Comparison of ENCODE assay signal across 10 cellular contexts in the genomic region with DNA sequence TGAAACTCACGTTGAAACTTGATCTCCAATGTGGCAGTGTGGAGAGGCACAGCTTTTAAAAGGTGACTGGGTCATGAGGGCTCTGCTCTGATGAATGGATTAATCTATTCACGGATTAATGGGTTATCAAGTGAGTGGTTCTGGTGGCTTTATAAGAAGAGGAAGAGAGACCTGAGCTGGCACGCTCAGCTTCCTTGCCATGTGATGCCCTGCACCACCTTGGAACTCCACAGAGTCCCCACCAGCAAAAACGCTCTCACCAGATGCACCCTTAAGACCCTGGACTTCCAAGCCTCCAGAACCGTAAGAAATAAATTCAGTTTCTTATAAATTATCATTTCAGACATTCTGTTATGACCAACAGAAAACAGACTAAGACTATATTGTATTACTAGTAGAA. TPM values are rescaled to one million over a fixed set of nuclear protein-coding genes. Genes with fewer than 3 reads are reported as not detected.
DNase-seq lines count a peak whose midpoint lies in the region; ATAC-seq and TF ChIP-seq lines count a peak whose summit lies in the region.
"Had no signal": no experiment of that assay in that cellular context is flagged by ENCODE, and none has a peak within 500 bp of the region (broad histone marks: within the 10 kb centered on the region; RNA-seq: fewer than 3 reads in every experiment).

No MANE protein-coding gene starts in this region.

- H3K9me3 Mint-ChIP-seq in MCF 10A (ENCODE audit: unreplicated experiment) = no peaks in the 10 kb centered on the region

- ATAC-seq in GM21367 (IDR thresholded peaks at IDR 0.05; ENCODE audit: unreplicated experiment) = no peak

- H4K91ac ChIP-seq in neuronal stem cell (ENCODE audit: low read depth, low read length, poor library complexity) = no peak overlapping the region

- no peaks in the 10 kb centered on the region for H3K9me2 ChIP-seq in SU-DHL-6 (replicated peaks; ENCODE audit: insufficient read depth, low read length)

- peak overlapping the region; percentile 76 for H3K4me3 Mint-ChIP-seq in MCF 10A (ENCODE audit: unreplicated experiment)

- no peaks in the 10 kb centered on the region for H3K36me3 Mint-ChIP-seq in MCF 10A (ENCODE audit: insufficient read depth, unreplicated experiment)

- H3K4me3 ChIP-seq in breast epithelium = peak overlapping the region in 1 of 3 donors; percentile 90
- peak overlapping the region; percentile 86 for H3K4me3 ChIP-seq in SU-DHL-6 (ENCODE audit: insufficient read depth, low read length, poor library complexity, severe bottlenecking)
- 0 out of 2 replicates have a peak overlapping the region, but pooled peaks have one; percentile 91 for H3K4me3 ChIP-seq in iPS-20b (ENCODE audit: low read length)
- peak overlapping the region; percentile 3 for H3K4me3 ChIP-seq in thymus (ENCODE audit: low read length)
- H3K4me3 ChIP-seq in neuronal stem cell (ENCODE audit: low read length in 2 of 2) = no peak overlapping the region

- no peak overlapping the region for H3K18ac ChIP-seq in neuronal stem cell (ENCODE audit: low read length)

- H3K79me1 ChIP-seq in neuronal stem cell (ENCODE audit: low read depth, low read length) = no peaks in the 10 kb centered on the region

- H4K20me1 ChIP-seq in SU-DHL-6 (ENCODE audit: low read depth, low read length) = peaks cover 12% of the 10 kb centered on the region; the same call in 1 of the 2 replicates

- intact Hi-C loops in MCF 10A (cut with micrococcal nuclease) = loop anchor here (10.0 kb wide), 1 partner anchor 114 kb away; no protein-coding TSS in a partner anchor
- intact Hi-C loops in breast epithelium (cut with DNase I; ENCODE audit: low total_unique reads) = no loop called here

- H3K4ac ChIP-seq in neuronal stem cell (ENCODE audit: low read length) = no peak overlapping the region

- CTCF ChIA-PET in MCF 10A (lab: Yijun Ruan, JAX) = interaction anchor here (2.4 kb wide), 1 partner anchor 269 kb away, joined by 12 read pairs; the partner anchor contains the start of gene XXYLT1

- no peak overlapping the region for H3K14ac ChIP-seq in neuronal stem cell (ENCODE audit: low read length)

- no peak overlapping the region for H2AK5ac ChIP-seq in neuronal stem cell (ENCODE audit: low read depth, low read length)

- peaks cover 4% of the 10 kb centered on the region for H3K36me3 ChIP-seq in breast epithelium
- H3K36me3 ChIP-seq in SU-DHL-6 (ENCODE audit: low read length) = peaks cover 4% of the 10 kb centered on the region; the same call in 1 of the 2 replicates
- no peaks in the 10 kb centered on the region for H3K36me3 ChIP-seq in iPS-20b (ENCODE audit: insufficient read depth, low read depth, low read length)
- no peaks in the 10 kb centered on the region for H3K36me3 ChIP-seq in thymus (ENCODE audit: control insufficient read depth, insufficient read depth)
- H3K36me3 ChIP-seq in neuronal stem cell (replicated peaks in 1 of 2; ENCODE audit: control insufficient read depth in 2 of 2, insufficient read depth in 2 of 2, low read length in 2 of 2) = peaks cover 0 to 3% of the 10 kb centered on the region in 2 donors

- WGBS in thymus = 48% methylated on average over 5 of the region's 5 CpGs
- WGBS in neuronal stem cell (ENCODE audit: extremely low coverage in 2 of 2, insufficient read length in 2 of 2, insufficient replicate concordance in 1 of 2), 2 donors = no CpG with 5 or more reads among the region's 5 CpGs

- no peak overlapping the region for H3K27ac ChIP-seq in breast epithelium
- peak overlapping the region; percentile 48 for H3K27ac ChIP-seq in SU-DHL-6 (ENCODE audit: low read depth, low read length)
- H3K27ac ChIP-seq in iPS-20b (ENCODE audit: low read length) = no peak overlapping the region
- H3K27ac ChIP-seq in thymus (ENCODE audit: low read depth) = no peak overlapping the region
- H3K27ac ChIP-seq in neuronal stem cell (replicated peaks; ENCODE audit: low read length) = no peak overlapping the region
- H3K27ac ChIP-seq: parathyroid adenoma had no signal

- H2BK120ac ChIP-seq in neuronal stem cell (ENCODE audit: low read depth, low read length) = no peak overlapping the region

- H3K23ac ChIP-seq in neuronal stem cell (ENCODE audit: low read depth, low read length, poor library complexity) = no peak overlapping the region

- H2AFZ ChIP-seq in SU-DHL-6 (ENCODE audit: low read depth, low read length, severe bottlenecking) = no peak overlapping the region
- no peak overlapping the region for H2AFZ ChIP-seq in neuronal stem cell (ENCODE audit: low read length)
- H2AFZ ChIP-seq: parathyroid adenoma had no signal

- peaks cover 18% of the 10 kb centered on the region for H3F3A ChIP-seq in SU-DHL-6 (ENCODE audit: insufficient read depth)

- POLR2A ChIA-PET in MCF 10A (lab: Yijun Ruan, JAX) = no interaction called here

- no peak overlapping the region for H2BK5ac ChIP-seq in neuronal stem cell (ENCODE audit: low read length)

- no TSS peak for BruUV-seq in MCF 10A (replicated peaks; lab: Mats Ljungman, UMichigan)

- H3K79me2 ChIP-seq in SU-DHL-6 (ENCODE audit: insufficient read depth, low read length) = peaks cover 72% of the 10 kb centered on the region

- H3K27ac Mint-ChIP-seq in MCF 10A (ENCODE audit: low read depth, unreplicated experiment) = no peak overlapping the region

- no peak overlapping the region for H4K8ac ChIP-seq in neuronal stem cell (ENCODE audit: low read depth, low read length)

- TF ChIP-seq POLR2A in breast epithelium (IDR thresholded peaks at IDR 0.05) = no peak

- H3K9me3 ChIP-seq in breast epithelium = no peaks in the 10 kb centered on the region
- H3K9me3 ChIP-seq in SU-DHL-6 (ENCODE audit: insufficient read depth, low read length) = no peaks in the 10 kb centered on the region
- H3K9me3 ChIP-seq in iPS-20b (ENCODE audit: insufficient read depth, low read depth, low read length) = no peaks in the 10 kb centered on the region
- no peaks in the 10 kb centered on the region for H3K9me3 ChIP-seq in thymus (ENCODE audit: control insufficient read depth)
- H3K9me3 ChIP-seq in neuronal stem cell (replicated peaks in 1 of 2; ENCODE audit: control insufficient read depth in 2 of 2, insufficient read depth in 1 of 2, low read depth in 1 of 2, low read length in 2 of 2) = no peaks in the 10 kb centered on the region

- H2BK15ac ChIP-seq in neuronal stem cell (ENCODE audit: low read length) = no peak overlapping the region

- peaks cover 16% of the 10 kb centered on the region for H3K4me1 Mint-ChIP-seq in MCF 10A (ENCODE audit: insufficient read depth, unreplicated experiment)

- peaks cover 0 to 15% of the 10 kb centered on the region in 2 donors for H3K4me1 ChIP-seq in breast epithelium
- H3K4me1 ChIP-seq in iPS-20b (ENCODE audit: insufficient read depth, low read length) = peaks cover 16% of the 10 kb centered on the region
- H3K4me1 ChIP-seq in thymus (ENCODE audit: control insufficient read depth, insufficient read depth, low read length) = peaks cover 18% of the 10 kb centered on the region
- H3K4me1 ChIP-seq in neuronal stem cell (ENCODE audit: control insufficient read depth in 2 of 2, insufficient read depth in 1 of 2, low read depth in 1 of 2, low read length in 2 of 2) = peaks cover 4 to 10% of the 10 kb centered on the region in 2 donors

- H3K27me3 Mint-ChIP-seq in MCF 10A (ENCODE audit: insufficient read depth, unreplicated experiment) = no peaks in the 10 kb centered on the region

- DNase-seq in MCF 10A (ENCODE audit: unreplicated experiment) (no peak), breast epithelium (ENCODE audit: low spot score in 2 of 2) (no peak), neuronal stem cell (ENCODE audit: low spot score) (no peak), NCI-H446 treated with DMSO at 0.1 percent for 48 hours (lab: John Stamatoyannopoulos, UW) (no peak)
- DNase-seq: NCI-H69 had no signal

- no peak overlapping the region for H2BK12ac ChIP-seq in neuronal stem cell (ENCODE audit: low read length)

- H3K9ac ChIP-seq in SU-DHL-6 (ENCODE audit: low read length) = peak overlapping the region; percentile 78
- H3K9ac ChIP-seq in iPS-20b (ENCODE audit: low read depth, low read length) = no peak overlapping the region
- H3K9ac ChIP-seq in neuronal stem cell (ENCODE audit: low read depth, low read length, poor library complexity) = no peak overlapping the region
- H3K9ac ChIP-seq: parathyroid adenoma had no signal

- H3K4me2 ChIP-seq in SU-DHL-6 (ENCODE audit: low read depth, low read length, poor library complexity, severe bottlenecking) = peak overlapping the region; percentile 91
- H3K4me2 ChIP-seq in neuronal stem cell (ENCODE audit: insufficient read depth, low read length, poor library complexity, severe bottlenecking) = no peak overlapping the region

- H3K27me3 ChIP-seq in breast epithelium (no peaks in the 10 kb centered on the region), SU-DHL-6 (ENCODE audit: low read length) (no peaks in the 10 kb centered on the region), iPS-20b (ENCODE audit: insufficient read depth, low read length) (peaks cover 32% of the 10 kb centered on the region), thymus (ENCODE audit: control insufficient read depth, insufficient read depth) (no peaks in the 10 kb centered on the region), neuronal stem cell (ENCODE audit: control insufficient read depth in 3 of 3, insufficient read depth in 3 of 3, low read depth in 1 of 3, low read length in 3 of 3) (peaks cover 0 to 13% (median 12%) of the 10 kb centered on the region in 3 experiments)

- TF ChIP-seq CTCF in MCF 10A (IDR thresholded peaks at IDR 0.05; ENCODE audit: unreplicated experiment) = no peak
- no peak for TF ChIP-seq CTCF in breast epithelium (IDR thresholded peaks at IDR 0.05)
- no peak for TF ChIP-seq CTCF in SU-DHL-6 (IDR thresholded peaks at IDR 0.05; ENCODE audit: insufficient read depth, low read length, poor library complexity, severe bottlenecking)

RNA-seq across cellular contexts. Expression of gene PPP1R2, which starts 2.6 kb away (rescaled TPM):
- total RNA-seq in MCF 10A (2022) (53.0 and 68.6 TPM in 2 replicates), breast epithelium (10 to 100 TPM; 44.8 to 65.7 (median 61.6) TPM)
- polyA plus RNA-seq in thymus = 76.1 TPM
- 21.8 TPM for polyA plus RNA-seq in neuronal stem cell (2013, experiment 1 of 2)
- polyA plus RNA-seq in neuronal stem cell (2013, experiment 2 of 2) = 21.1 TPM

RNA-seq across cellular contexts. Expression of gene APOD, which starts 43.2 kb away (rescaled TPM):
- total RNA-seq in MCF 10A (2022) (0.83 and 1.9 TPM in 2 replicates), breast epithelium (1,000 to 10,000 TPM in 2 of 3 donors, 100 to 1,000 TPM in 1; 651 to 2,224 (median 1,247) TPM)
- polyA plus RNA-seq in thymus = 200 TPM
- not detected for polyA plus RNA-seq in neuronal stem cell (2013, experiment 1 of 2)
- not detected for polyA plus RNA-seq in neuronal stem cell (2013, experiment 2 of 2)

Comparison
In these comparisons a context has a peak if more than half of its experiments do, and no peak if none do; other contexts are left out.
1. RNA of gene APOD, which starts 43.2 kb away (total RNA-seq): 651 to 2,224 TPM in breast epithelium; 0.83 to 1.9 TPM in MCF 10A; every median in the first group is over 100 times any median in the second.
2. H3K4me3 ChIP-seq: peak in SU-DHL-6 (single experiment), iPS-20b (single experiment) and thymus (single experiment); none in neuronal stem cell (0 of 2).